35 cellular contexts compared by ENCODE assay signal in genomic region chr4:113289736-113290135, GRCh38.
A peak's percentile ranks its signal among the peaks of the same experiment; 100 is the strongest.
DNase-seq lines count a peak whose midpoint lies in the region; ATAC-seq and TF ChIP-seq lines count a peak whose summit lies in the region.
"Had no signal": no experiment of that assay in that cellular context is flagged by ENCODE, and none has a peak within 500 bp of the region (broad histone marks: within the 10 kb centered on the region; RNA-seq: fewer than 3 reads in every experiment).

No MANE protein-coding gene starts in this region.

- H3K4me3 Mint-ChIP-seq in brain = no peak overlapping the region
- no peak overlapping the region for H3K4me3 Mint-ChIP-seq in T-helper 2 cell treated with Interferon-gamma antibody and Interleukin-4, amounts not matched to agents 5 μg/mL and 100 μg/mL, for 36 hours
- H3K4me3 Mint-ChIP-seq: activated CD4-positive, alpha-beta memory T cell treated with anti-CD3 and anti-CD28 coated beads, Interleukin-2, amount 10 ng/mL, durations not matched to agents 7 days and 5 days; activated naive CD4-positive, alpha-beta T cell treated with anti-CD3 and anti-CD28 coated beads for 36 hours; activated T-helper 1 cell treated with anti-CD3 and anti-CD28 coated beads, Interleukin-12 subunit alpha, Interleukin-12 subunit beta, Interleukin-2, Interleukin-4 antibody, amounts not matched to agents 30 ng/mL and 10 ng/mL and 1 ng/mL, durations not matched to agents 14 hours and 24 hours and 36 hours; H9; immature natural killer cell; nephron progenitor cell had no signal

- no peak for TF ChIP-seq CTCF in brain (conservative IDR thresholded peaks at IDR 0.05)
- no peak for TF ChIP-seq CTCF in fibroblast of the aortic adventitia (IDR thresholded peaks at IDR 0.05; ENCODE audit: insufficient read depth, low read length)

- H3K27me3 Mint-ChIP-seq in brain = no peaks in the 10 kb centered on the region
- H3K27me3 Mint-ChIP-seq in T-helper 2 cell treated with Interferon-gamma antibody and Interleukin-4, amounts not matched to agents 5 μg/mL and 100 μg/mL, for 36 hours (ENCODE audit: low read depth) = peaks cover 3% of the 10 kb centered on the region

- peaks cover 41% of the 10 kb centered on the region for H3K36me3 Mint-ChIP-seq in brain
- H3K36me3 Mint-ChIP-seq in T-helper 2 cell treated with Interferon-gamma antibody and Interleukin-4, amounts not matched to agents 5 μg/mL and 100 μg/mL, for 36 hours (ENCODE audit: low read depth) = no peaks in the 10 kb centered on the region
- H3K36me3 Mint-ChIP-seq: immature natural killer cell had no signal

- H3K4me3 ChIP-seq in fibroblast of the aortic adventitia (ENCODE audit: low read depth, low read length) = no peak overlapping the region
- no peak overlapping the region for H3K4me3 ChIP-seq in skeletal muscle cell (ENCODE audit: low read depth, low read length)
- H3K4me3 ChIP-seq: adrenal gland, cardiac muscle cell, mucosa of descending colon, Peyer's patch, smooth muscle cell, suprapubic skin, upper lobe of left lung had no signal

- H3K9me3 Mint-ChIP-seq in brain = no peaks in the 10 kb centered on the region
- no peaks in the 10 kb centered on the region for H3K9me3 Mint-ChIP-seq in T-helper 2 cell treated with Interferon-gamma antibody and Interleukin-4, amounts not matched to agents 5 μg/mL and 100 μg/mL, for 36 hours
- H3K9me3 Mint-ChIP-seq: activated CD4-positive, alpha-beta memory T cell treated with anti-CD3 and anti-CD28 coated beads, Interleukin-2, amount 10 ng/mL, durations not matched to agents 7 days and 5 days; activated naive CD4-positive, alpha-beta T cell treated with anti-CD3 and anti-CD28 coated beads for 36 hours; activated T-helper 1 cell treated with anti-CD3 and anti-CD28 coated beads, Interleukin-12 subunit alpha, Interleukin-12 subunit beta, Interleukin-2, Interleukin-4 antibody, amounts not matched to agents 30 ng/mL and 10 ng/mL and 1 ng/mL, durations not matched to agents 14 hours and 24 hours and 36 hours; H9; nephron progenitor cell had no signal

- peaks cover 51% of the 10 kb centered on the region for H3K4me1 Mint-ChIP-seq in brain
- no peaks in the 10 kb centered on the region for H3K4me1 Mint-ChIP-seq in T-helper 2 cell treated with Interferon-gamma antibody and Interleukin-4, amounts not matched to agents 5 μg/mL and 100 μg/mL, for 36 hours (ENCODE audit: low read depth)
- H3K4me1 Mint-ChIP-seq: activated CD4-positive, alpha-beta memory T cell treated with anti-CD3 and anti-CD28 coated beads, Interleukin-2, amount 10 ng/mL, durations not matched to agents 7 days and 5 days had no signal

- H3K27ac Mint-ChIP-seq in brain = peak overlapping the region in 3 of 5 experiments; percentile 71 to 99 (median 76)
- H3K27ac Mint-ChIP-seq in T-helper 2 cell treated with Interferon-gamma antibody and Interleukin-4, amounts not matched to agents 5 μg/mL and 100 μg/mL, for 36 hours = no peak overlapping the region
- H3K27ac Mint-ChIP-seq: activated CD4-positive, alpha-beta memory T cell treated with anti-CD3 and anti-CD28 coated beads, Interleukin-2, amount 10 ng/mL, durations not matched to agents 7 days and 5 days; activated naive CD4-positive, alpha-beta T cell treated with anti-CD3 and anti-CD28 coated beads for 36 hours; activated T-helper 1 cell treated with anti-CD3 and anti-CD28 coated beads, Interleukin-12 subunit alpha, Interleukin-12 subunit beta, Interleukin-2, Interleukin-4 antibody, amounts not matched to agents 30 ng/mL and 10 ng/mL and 1 ng/mL, durations not matched to agents 14 hours and 24 hours and 36 hours; immature natural killer cell; nephron progenitor cell had no signal

- ATAC-seq in HG02884 (IDR thresholded peaks at IDR 0.05; ENCODE audit: unreplicated experiment) (no peak), GM18519 (IDR thresholded peaks at IDR 0.05; ENCODE audit: low FRiP score, unreplicated experiment) (no peak)
- ATAC-seq: left colon, mucosa of descending colon had no signal

- peak; percentile 30 for DNase-seq in HS-27A (ENCODE audit: low read depth)
- DNase-seq in fibroblast of the aortic adventitia (ENCODE audit: low read depth) = peak; percentile 77
- peak; percentile 10 for DNase-seq in skeletal muscle cell (ENCODE audit: low read depth)
- DNase-seq in T-helper 2 cell treated with Interferon-gamma antibody and Interleukin-4, amounts not matched to agents 5 μg/mL and 100 μg/mL, for 36 hours (ENCODE audit: low spot score) = no peak
- DNase-seq: activated CD4-positive, alpha-beta memory T cell treated with anti-CD3 and anti-CD28 coated beads, Interleukin-2, amount 10 ng/mL, durations not matched to agents 7 days and 5 days; activated CD8-positive, alpha-beta memory T cell treated with anti-CD3 and anti-CD28 coated beads, Interleukin-2, amount 50 U/mL, for 4 hours; activated naive CD4-positive, alpha-beta T cell treated with anti-CD3 and anti-CD28 coated beads for 36 hours; adrenal gland; Calu3; cortex of kidney; DMS79; erythroblast; H9; hypothalamus; immature natural killer cell; left colon; mammary epithelial cell; mucosa of descending colon; MV-4-11; NCI-H1436 treated with DMSO at 0.1 percent for 48 hours; NCI-H2081 treated with DMSO at 0.1 percent for 48 hours; NCI-H345; NCI-H748 treated with DMSO at 0.1 percent for 48 hours; nephron progenitor cell; Peyer's patch; SHP77; stimulated activated naive CD4-positive, alpha-beta T cell; upper lobe of left lung had no signal
